Comparison of ENCODE assay signal across 19 cellular contexts in genomic region chr19:15397236-15397635, GRCh38.
"Had no signal": no experiment of that assay in that cellular context is flagged by ENCODE, and none has a peak within 500 bp of the region (broad histone marks: within the 10 kb centered on the region; RNA-seq: fewer than 3 reads in every experiment).

No MANE protein-coding gene starts in this region.

- H3K27me3 Mint-ChIP-seq: activated CD8-positive, alpha-beta memory T cell treated with anti-CD3 and anti-CD28 coated beads, Interleukin-2, amount 10 ng/mL, durations not matched to agents 7 days and 5 days; naive B cell had no signal

- H3K4me1 ChIP-seq: upper lobe of left lung had no signal

- H3K9me3 ChIP-seq: esophagus muscularis mucosa, gastroesophageal sphincter, heart right ventricle, mucosa of descending colon, stomach, thoracic aorta, upper lobe of left lung had no signal

- DNase-seq: activated CD4-positive, alpha-beta T cell treated with anti-CD3 and anti-CD28 coated beads, Interleukin-2, amount 50 U/mL, for 48 hours; activated CD8-positive, alpha-beta memory T cell treated with anti-CD3 and anti-CD28 coated beads, Interleukin-2, amount 10 ng/mL, durations not matched to agents 7 days and 5 days; activated effector memory CD4-positive, alpha-beta T cell treated with Interleukin-2 at 50 U/mL for 16 hours; activated naive CD4-positive, alpha-beta T cell treated with anti-CD3 and anti-CD28 coated beads, Interleukin-2, amount 50 U/mL, for 16 hours; activated T-cell treated with anti-CD3 and anti-CD28 coated beads, Interleukin-2, amount 50 U/mL, for 1 hour; cerebellar nuclear complex; cortex of kidney; heart right ventricle; left ventricle myocardium superior; mucosa of descending colon; naive B cell; stimulated activated CD4-positive, alpha-beta T cell treated with anti-CD3 and anti-CD28 coated beads, Interleukin-2, amount 100 ng/mL, for 24 hours; stomach; SW 1271; upper lobe of left lung; WERI-Rb-1 had no signal

- ATAC-seq: activated CD8-positive, alpha-beta memory T cell treated with anti-CD3 and anti-CD28 coated beads, Interleukin-2, amount 10 ng/mL, durations not matched to agents 7 days and 5 days; gastroesophageal sphincter; heart right ventricle; left ventricle myocardium superior; mucosa of descending colon had no signal

- H3K9me3 Mint-ChIP-seq: naive B cell had no signal

- H3K27ac ChIP-seq: esophagus muscularis mucosa, gastroesophageal sphincter, stomach, upper lobe of left lung, WERI-Rb-1 had no signal

- H3K4me3 Mint-ChIP-seq: activated CD8-positive, alpha-beta memory T cell treated with anti-CD3 and anti-CD28 coated beads, Interleukin-2, amount 10 ng/mL, durations not matched to agents 7 days and 5 days had no signal

- H3K27me3 ChIP-seq: esophagus muscularis mucosa, gastroesophageal sphincter, heart right ventricle, stomach, upper lobe of left lung had no signal

- H3K27ac Mint-ChIP-seq: activated CD8-positive, alpha-beta memory T cell treated with anti-CD3 and anti-CD28 coated beads, Interleukin-2, amount 10 ng/mL, durations not matched to agents 7 days and 5 days had no signal

- H3K4me3 ChIP-seq: esophagus muscularis mucosa, gastroesophageal sphincter, heart right ventricle, mucosa of descending colon, stomach, thoracic aorta, upper lobe of left lung had no signal

- H3K4me1 Mint-ChIP-seq: activated CD8-positive, alpha-beta memory T cell treated with anti-CD3 and anti-CD28 coated beads, Interleukin-2, amount 10 ng/mL, durations not matched to agents 7 days and 5 days had no signal
